21 cellular contexts compared by ENCODE assay signal in the genomic region with DNA sequence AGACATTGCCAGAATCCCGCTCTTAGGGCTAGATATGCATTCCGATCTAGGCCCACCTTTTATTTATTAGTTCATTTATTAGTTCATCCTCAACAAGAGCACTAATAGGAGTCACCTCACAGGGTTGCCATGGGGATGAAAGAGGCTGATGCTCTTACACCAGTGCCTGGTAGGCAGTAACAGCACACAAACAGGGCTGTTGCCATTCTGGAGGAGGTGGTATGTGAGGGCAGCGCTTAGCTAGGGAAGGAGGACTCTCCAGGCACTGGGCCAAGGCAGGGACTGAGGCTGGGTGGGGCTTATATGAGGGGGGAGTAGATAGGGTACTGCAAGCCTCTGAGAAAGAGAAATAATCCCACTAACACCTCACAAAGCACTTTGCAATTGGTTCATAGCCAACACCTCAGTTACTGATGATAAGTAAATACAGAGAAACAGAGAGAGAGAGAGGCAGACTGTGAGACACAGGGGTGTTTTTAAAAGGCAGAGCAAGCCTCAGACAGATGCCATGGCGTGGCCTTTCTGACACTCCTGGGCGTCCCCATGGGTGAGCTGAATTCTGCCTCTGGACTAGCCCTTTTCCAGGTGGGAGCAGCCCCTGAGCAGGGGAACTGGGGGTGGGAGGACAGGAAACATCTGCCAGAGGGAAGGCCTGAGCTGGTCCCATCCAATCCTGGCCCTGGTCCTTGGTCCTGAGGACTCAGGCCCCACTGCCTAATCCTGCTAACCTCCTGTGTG. TPM values are rescaled to one million over a fixed set of nuclear protein-coding genes. Genes with fewer than 3 reads are reported as not detected.
A peak's percentile ranks its signal among the peaks of the same experiment; 100 is the strongest.
DNase-seq lines count a peak whose midpoint lies in the region; ATAC-seq, FAIRE-seq and TF ChIP-seq lines count a peak whose summit lies in the region.
"Had no signal": no experiment of that assay in that cellular context is flagged by ENCODE, and none has a peak within 500 bp of the region (broad histone marks: within the 10 kb centered on the region; RNA-seq: fewer than 3 reads in every experiment).

No MANE protein-coding gene starts in this region.

- FAIRE-seq in urothelium cell line (lab: Jason Lieb, UNC): no peak
- FAIRE-seq: endometrium, GM18507 had no signal

- no peak overlapping the region for H3K27ac ChIP-seq in GM23338 (ENCODE audit: low read depth)
- peak overlapping the region; percentile 60 for H3K27ac ChIP-seq in neutrophil
- H3K27ac ChIP-seq in Karpas-422 (ENCODE audit: low read length): no peak overlapping the region
- H3K27ac ChIP-seq: colonic mucosa, PC-9, SJCRH30, transverse colon had no signal

- H4K20me1 ChIP-seq in GM23338 (replicated peaks; ENCODE audit: insufficient read depth): no peaks in the 10 kb centered on the region
- no peaks in the 10 kb centered on the region for H4K20me1 ChIP-seq in Karpas-422 (ENCODE audit: insufficient read depth, low read depth, low read length)

- H3K4me1 ChIP-seq in GM23338 (ENCODE audit: insufficient read depth) (peaks cover 4% of the 10 kb centered on the region; the same call in 1 of the 2 replicates), neutrophil (ENCODE audit: control insufficient read depth in 1 of 2, insufficient read depth in 1 of 2, low read depth in 1 of 2, low read length in 1 of 2) (peaks cover 64 to 72% of the 10 kb centered on the region in 2 experiments), Karpas-422 (ENCODE audit: low read length) (no peaks in the 10 kb centered on the region; the same call in 1 of the 2 replicates)
- H3K4me1 ChIP-seq: colonic mucosa, SJCRH30 had no signal

- no peak overlapping the region for H3K4me3 Mint-ChIP-seq in GM23338
- H3K4me3 Mint-ChIP-seq: activated CD4-positive, alpha-beta T cell treated with anti-CD3 and anti-CD28 coated beads, Interleukin-2, amount 10 ng/mL, durations not matched to agents 24 days and 14 days; stimulated activated naive CD8-positive, alpha-beta T cell treated with anti-CD3 and anti-CD28 coated beads, Interleukin-15, amount 100 ng/mL, for 72 hours had no signal

- H3K9me3 ChIP-seq in neutrophil (no peaks in the 10 kb centered on the region), Karpas-422 (ENCODE audit: low read length) (no peaks in the 10 kb centered on the region)
- H3K9me3 ChIP-seq: colonic mucosa, SJCRH30, transverse colon had no signal

- no peaks in the 10 kb centered on the region for H3K36me3 Mint-ChIP-seq in GM23338 (ENCODE audit: low read depth)

- H3K36me3 ChIP-seq in GM23338 (ENCODE audit: insufficient read depth) (no peaks in the 10 kb centered on the region), neutrophil (peaks cover 88% of the 10 kb centered on the region), Karpas-422 (ENCODE audit: insufficient read depth, low read length) (no peaks in the 10 kb centered on the region)
- H3K36me3 ChIP-seq: colonic mucosa, SJCRH30, transverse colon had no signal

- peak; percentile 28 for ATAC-seq in GM23338
- ATAC-seq: left ventricle myocardium superior had no signal

- no peak overlapping the region for H3K27ac Mint-ChIP-seq in GM23338
- H3K27ac Mint-ChIP-seq: activated CD4-positive, alpha-beta T cell treated with anti-CD3 and anti-CD28 coated beads, Interleukin-2, amount 10 ng/mL, durations not matched to agents 24 days and 14 days had no signal

- H3K4me3 ChIP-seq in GM23338 (no peak overlapping the region), neutrophil (ENCODE audit: low read depth in 1 of 2, low read length in 1 of 2) (peak overlapping the region; percentile 25 to 93), Karpas-422 (ENCODE audit: low read length) (no peak overlapping the region)
- H3K4me3 ChIP-seq: colonic mucosa, PC-9, SJCRH30, transverse colon had no signal

- no peaks in the 10 kb centered on the region for H3K9me2 ChIP-seq in GM23338 (ENCODE audit: insufficient read depth)
- no peaks in the 10 kb centered on the region for H3K9me2 ChIP-seq in Karpas-422 (replicated peaks; ENCODE audit: insufficient read depth, low read length)

- no peak overlapping the region for H3K9ac ChIP-seq in Karpas-422 (ENCODE audit: low read length)

- peaks cover 7% of the 10 kb centered on the region for H3K27me3 Mint-ChIP-seq in GM23338 (ENCODE audit: insufficient read depth, low read depth, poor library complexity)

- H3K27me3 ChIP-seq in GM23338 (ENCODE audit: insufficient read depth) (no peaks in the 10 kb centered on the region), neutrophil (no peaks in the 10 kb centered on the region), Karpas-422 (ENCODE audit: low read length) (no peaks in the 10 kb centered on the region)
- H3K27me3 ChIP-seq: colonic mucosa, SJCRH30, transverse colon had no signal

- no peaks in the 10 kb centered on the region for H3K79me2 ChIP-seq in GM23338 (replicated peaks; ENCODE audit: insufficient read depth)
- no peaks in the 10 kb centered on the region for H3K79me2 ChIP-seq in Karpas-422 (ENCODE audit: low read length)

- H3K9me3 Mint-ChIP-seq in GM23338: no peaks in the 10 kb centered on the region
- H3K9me3 Mint-ChIP-seq: activated CD4-positive, alpha-beta T cell treated with anti-CD3 and anti-CD28 coated beads, Interleukin-2, amount 10 ng/mL, durations not matched to agents 24 days and 14 days; stimulated activated naive CD8-positive, alpha-beta T cell treated with anti-CD3 and anti-CD28 coated beads, Interleukin-15, amount 100 ng/mL, for 72 hours had no signal

- H2AFZ ChIP-seq in GM23338: no peak overlapping the region; the same call in 1 of the 2 replicates
- no peak overlapping the region for H2AFZ ChIP-seq in Karpas-422 (ENCODE audit: low read length)
- H2AFZ ChIP-seq: PC-9 had no signal

- no peak overlapping the region for H3K4me2 ChIP-seq in GM23338
- no peak overlapping the region for H3K4me2 ChIP-seq in Karpas-422 (ENCODE audit: low read depth, low read length, poor library complexity, severe bottlenecking)
- H3K4me2 ChIP-seq: PC-9 had no signal

- peaks cover 36% of the 10 kb centered on the region for H3K4me1 Mint-ChIP-seq in GM23338

- no peaks in the 10 kb centered on the region for H3F3A ChIP-seq in GM23338 (replicated peaks; ENCODE audit: low read depth)

- no peak for DNase-seq in GM23338 (ENCODE audit: low spot score)
- peak; percentile 18 for DNase-seq in NCI-H128 (lab: John Stamatoyannopoulos, UW; ENCODE audit: unreplicated experiment)
- DNase-seq in amniotic epithelial cell (ENCODE audit: low read depth): peak; percentile 13
- DNase-seq in urothelium cell line (ENCODE audit: low spot score): no peak
- no peak for DNase-seq in Karpas-422
- DNase-seq in activated T-cell treated with anti-CD3 and anti-CD28 coated beads, Interleukin-2, amount 50 U/mL, for 1 hour: no peak
- DNase-seq: colonic mucosa; head of caudate nucleus; left ventricle myocardium superior; NCI-H187; NCI-H774; PC-9; SJCRH30; stimulated activated CD4-positive, alpha-beta T cell treated with anti-CD3 and anti-CD28 coated beads, Interleukin-4, amount 100 ng/mL, for 4 hours; transverse colon had no signal

- TF ChIP-seq CTCF in GM23338 (conservative IDR thresholded peaks at IDR 0.05; ENCODE audit: low read depth in 2 of 2) (no peak), neutrophil (IDR thresholded peaks at IDR 0.05) (no peak)

RNA-seq across cellular contexts. Expression of gene FCGR2A, which starts 5.9 kb away (rescaled TPM):
- 1.3 TPM in 1 of 2 replicates, not detected in the other for total RNA-seq in GM23338 (2014; rRNA removed; shearing (Covaris generic))
- polyA plus RNA-seq in GM23338 (2016; fragmentation: Nextera tagmentation; extraction: Ambion mirVana): 0.08 and 0.38 TPM in 2 replicates
- 3.9 and 4.6 TPM in 2 replicates for total RNA-seq in Karpas-422 (2014; rRNA removed; shearing (Covaris generic); ENCODE audit: low replicate concordance)
- total RNA-seq: activated CD4-positive, alpha-beta T cell treated with anti-CD3 and anti-CD28 coated beads, Interleukin-2, amount 10 ng/mL, durations not matched to agents 24 days and 14 days; T-helper 1 cell treated with Interleukin-12 subunit alpha and Interleukin-12 subunit beta and Interleukin-4 antibody, amounts not matched to agents 30 ng/mL and 1 ng/mL, for 36 hours had no signal

RNA-seq across cellular contexts. Expression of gene HSPA6, which starts 13.2 kb away (rescaled TPM):
- not detected in 2 replicates for total RNA-seq in GM23338 (2014; rRNA removed; shearing (Covaris generic))
- 0.09 TPM in 1 of 2 replicates, not detected in the other for polyA plus RNA-seq in GM23338 (2016; fragmentation: Nextera tagmentation; extraction: Ambion mirVana)
- 14.6 and 31.9 TPM in 2 replicates for total RNA-seq in Karpas-422 (2014; rRNA removed; shearing (Covaris generic); ENCODE audit: low replicate concordance)

RNA-seq across cellular contexts. Expression of gene FCGR3A, which starts 38.4 kb away (rescaled TPM):
- not detected in 2 replicates for total RNA-seq in GM23338 (2014; rRNA removed; shearing (Covaris generic))
- 0.10 TPM in 1 of 2 replicates, not detected in the other for polyA plus RNA-seq in GM23338 (2016; fragmentation: Nextera tagmentation; extraction: Ambion mirVana)
- not detected in 2 replicates for total RNA-seq in Karpas-422 (2014; rRNA removed; shearing (Covaris generic); ENCODE audit: low replicate concordance)
- total RNA-seq: activated CD4-positive, alpha-beta T cell treated with anti-CD3 and anti-CD28 coated beads, Interleukin-2, amount 10 ng/mL, durations not matched to agents 24 days and 14 days; PC-9; SJCRH30; T-helper 1 cell treated with Interleukin-12 subunit alpha and Interleukin-12 subunit beta and Interleukin-4 antibody, amounts not matched to agents 30 ng/mL and 1 ng/mL, for 36 hours had no signal

Comparison
In these comparisons a context has a peak if more than half of its experiments do, and no peak if none do; other contexts are left out.
1. DNase-seq: peak in NCI-H128 (single experiment) and amniotic epithelial cell (single experiment); none in GM23338 (single experiment), urothelium cell line (single experiment), Karpas-422 (single experiment) and activated T-cell treated with anti-CD3 and anti-CD28 coated beads, Interleukin-2, amount 50 U/mL, for 1 hour (single experiment).
2. H3K4me3 ChIP-seq: peak in neutrophil (2 of 2); none in GM23338 (single experiment) and Karpas-422 (single experiment).
3. RNA of gene HSPA6, which starts 13.2 kb away (total RNA-seq): 14.6 to 31.9 TPM in Karpas-422; not detected in GM23338; every median in the first group is over 10 times any median in the second.